ENCODE assay signal across 1 cellular context in genomic region chr20:13783528-13783927, GRCh38.
TF ChIP-seq lines count a peak whose summit lies in the region.

No MANE protein-coding gene starts in this region.

TF ChIP-seq in HepG2, 621 proteins besides CTCF, POLR2A, EP300 and RAD21 (continues in another document):
- TF ChIP-seq ZNF430 (CRISPR knock-in tag; IDR thresholded peaks at IDR 0.05) = no peak
- TF ChIP-seq ZNF343 (CRISPR knock-in tag; IDR thresholded peaks at IDR 0.05) = no peak
- TF ChIP-seq THYN1 (CRISPR knock-in tag; IDR thresholded peaks at IDR 0.05; ENCODE audit: borderline replicate concordance, low read depth) = no peak
- no peak for TF ChIP-seq ZNF280D (CRISPR knock-in tag; IDR thresholded peaks at IDR 0.05)
- 0 out of 2 replicates have a peak, but pooled peaks have one; percentile 11 for TF ChIP-seq KAT8 (CRISPR knock-in tag; IDR thresholded peaks at IDR 0.05)
- no peak for TF ChIP-seq SAFB2 (CRISPR knock-in tag; IDR thresholded peaks at IDR 0.05; ENCODE audit: borderline replicate concordance, low read depth)
- TF ChIP-seq ZBTB38 (CRISPR knock-in tag; IDR thresholded peaks at IDR 0.05) = peak; percentile 84; the same call in 1 of the 2 replicates
- TF ChIP-seq PBX2 (CRISPR knock-in tag; IDR thresholded peaks at IDR 0.05) = no peak
- TF ChIP-seq ZNF709 (CRISPR knock-in tag; IDR thresholded peaks at IDR 0.05) = no peak
- no peak for TF ChIP-seq NR3C1 (CRISPR knock-in tag; IDR thresholded peaks at IDR 0.05)
- TF ChIP-seq CHD2 (IDR thresholded peaks at IDR 0.05; ENCODE audit: low read depth, low read length) = no peak
- TF ChIP-seq RFX5 (IDR thresholded peaks at IDR 0.05; ENCODE audit: low read depth, low read length) = no peak
- no peak for TF ChIP-seq LBX2 (CRISPR knock-in tag; IDR thresholded peaks at IDR 0.05; ENCODE audit: borderline replicate concordance)
- TF ChIP-seq ZNF460 (CRISPR knock-in tag; IDR thresholded peaks at IDR 0.05; ENCODE audit: borderline replicate concordance) = peak; percentile 76; the same call in 1 of the 2 replicates
- TF ChIP-seq DPF2 (CRISPR knock-in tag; IDR thresholded peaks at IDR 0.05; ENCODE audit: borderline replicate concordance, low read depth) = no peak
- TF ChIP-seq HOXA7 (CRISPR knock-in tag; IDR thresholded peaks at IDR 0.05) = no peak
- no peak for TF ChIP-seq PATZ1 (CRISPR knock-in tag; IDR thresholded peaks at IDR 0.05)
- no peak for TF ChIP-seq ZNF407 (CRISPR knock-in tag; IDR thresholded peaks at IDR 0.05; ENCODE audit: not compliant biosample characterization)
- no peak for TF ChIP-seq PLRG1 (conservative IDR thresholded peaks at IDR 0.05)
- 0 out of 2 replicates have a peak, but pooled peaks have one; percentile 29 for TF ChIP-seq CREBL2 (CRISPR knock-in tag; IDR thresholded peaks at IDR 0.05; ENCODE audit: borderline replicate concordance)
- TF ChIP-seq ZNF770 (CRISPR knock-in tag; IDR thresholded peaks at IDR 0.05) = peak; percentile 51; the same call in 1 of the 2 replicates
- TF ChIP-seq ZNF761 (CRISPR knock-in tag; conservative IDR thresholded peaks at IDR 0.05) = no peak
- TF ChIP-seq ZNF687 (CRISPR knock-in tag; IDR thresholded peaks at IDR 0.05) = peak; percentile 32; the same call in 1 of the 2 replicates
- TF ChIP-seq EEA1 (CRISPR knock-in tag; IDR thresholded peaks at IDR 0.05; ENCODE audit: borderline replicate concordance) = no peak
- 0 out of 2 replicates have a peak, but pooled peaks have one; percentile 21 for TF ChIP-seq ZNF414 (CRISPR knock-in tag; IDR thresholded peaks at IDR 0.05)
- no peak for TF ChIP-seq TRAFD1 (CRISPR knock-in tag; IDR thresholded peaks at IDR 0.05; ENCODE audit: borderline replicate concordance)
- peak; percentile 65; the same call in 1 of the 2 replicates for TF ChIP-seq ZNF121 (CRISPR knock-in tag; IDR thresholded peaks at IDR 0.05)
- TF ChIP-seq IKZF4 (CRISPR knock-in tag; IDR thresholded peaks at IDR 0.05; ENCODE audit: borderline replicate concordance, low read depth, not compliant biosample characterization) = no peak
- TF ChIP-seq MED1 (CRISPR knock-in tag; IDR thresholded peaks at IDR 0.05) = no peak
- TF ChIP-seq HNRNPLL (IDR thresholded peaks at IDR 0.05; ENCODE audit: low read depth, low read length, poor library complexity, severe bottlenecking) = no peak
